Comparison of ENCODE assay signal across 28 cellular contexts in the genomic region with DNA sequence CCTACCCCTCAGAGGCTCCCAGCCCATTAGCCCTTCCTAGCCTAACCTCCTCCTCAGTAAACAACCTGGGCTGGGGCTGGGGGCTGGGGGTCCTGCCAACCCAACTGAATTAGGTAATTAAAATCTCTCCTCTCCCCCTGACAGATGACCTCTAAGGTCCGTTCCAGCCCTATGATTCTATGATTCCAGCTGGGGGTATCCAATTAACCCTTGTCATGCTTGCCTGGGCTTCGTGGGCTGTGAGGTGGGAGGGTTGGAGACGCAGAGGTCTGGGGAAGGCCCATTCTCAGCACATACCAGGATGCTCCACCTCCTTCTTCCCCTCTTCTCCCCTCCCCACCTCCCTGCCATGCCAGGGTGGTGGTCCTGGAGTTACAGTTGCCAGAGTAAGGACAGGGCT.
"Had no signal": no experiment of that assay in that cellular context is flagged by ENCODE, and none has a peak within 500 bp of the region (broad histone marks: within the 10 kb centered on the region; RNA-seq: fewer than 3 reads in every experiment).

No MANE protein-coding gene starts in this region.

- H3K4me3 ChIP-seq: ascending aorta, esophagus muscularis mucosa, gastrocnemius medialis had no signal

- H3K4me3 Mint-ChIP-seq: activated CD4-positive, alpha-beta memory T cell treated with anti-CD3 and anti-CD28 coated beads for 36 hours; activated CD4-positive, alpha-beta T cell treated with anti-CD3 and anti-CD28 coated beads for 36 hours; activated CD4-positive, alpha-beta T cell treated with anti-CD3 and anti-CD28 coated beads, Interleukin-2, amount 10 ng/mL, durations not matched to agents 24 days and 14 days; activated CD8-positive, alpha-beta memory T cell treated with anti-CD3 and anti-CD28 coated beads, Interleukin-2, amount 10 ng/mL, durations not matched to agents 7 days and 5 days; activated CD8-positive, alpha-beta T cell treated with anti-CD3 and anti-CD28 coated beads, Interleukin-2, amount 10 ng/mL, durations not matched to agents 7 days and 5 days; activated naive CD4-positive, alpha-beta T cell treated with anti-CD3 and anti-CD28 coated beads for 36 hours; activated naive CD4-positive, alpha-beta T cell treated with anti-CD3 and anti-CD28 coated beads, Interleukin-2, amount 50 U/mL, for 24 hours; activated naive CD8-positive, alpha-beta T cell treated with anti-CD3 and anti-CD28 coated beads, Interleukin-2, amount 10 ng/mL, durations not matched to agents 7 days and 5 days; activated T-helper 1 cell treated with anti-CD3 and anti-CD28 coated beads, Interleukin-12 subunit alpha, Interleukin-12 subunit beta, Interleukin-2, Interleukin-4 antibody, amounts not matched to agents 30 ng/mL and 10 ng/mL and 1 ng/mL, durations not matched to agents 14 hours and 24 hours and 36 hours; central memory CD8-positive, alpha-beta T cell; effector memory CD8-positive, alpha-beta T cell had no signal

- H3K27ac ChIP-seq: ascending aorta, brain microvascular endothelial cell, esophagus muscularis mucosa, foreskin keratinocyte, gastrocnemius medialis had no signal

- DNase-seq: activated CD4-positive, alpha-beta memory T cell treated with anti-CD3 and anti-CD28 coated beads for 36 hours; activated CD4-positive, alpha-beta T cell treated with anti-CD3 and anti-CD28 coated beads for 36 hours; activated CD4-positive, alpha-beta T cell treated with anti-CD3 and anti-CD28 coated beads, Interleukin-2, amount 10 ng/mL, durations not matched to agents 24 days and 14 days; activated CD4-positive, CD25-positive, alpha-beta regulatory T cell; activated CD4-positive, CD25-positive, alpha-beta regulatory T cell treated with anti-CD3 and anti-CD28 coated beads, Interleukin-2, amount 50 U/mL, for 72 hours; activated CD8-positive, alpha-beta memory T cell treated with anti-CD3 and anti-CD28 coated beads, Interleukin-2, amount 10 ng/mL, durations not matched to agents 7 days and 5 days; activated CD8-positive, alpha-beta memory T cell treated with anti-CD3 and anti-CD28 coated beads, Interleukin-2, amount 50 U/mL, for 4 hours; activated CD8-positive, alpha-beta T cell treated with anti-CD3 and anti-CD28 coated beads, Interleukin-2, amount 10 ng/mL, durations not matched to agents 7 days and 5 days; activated effector memory CD4-positive, alpha-beta T cell treated with anti-CD3 and anti-CD28 coated beads, Interleukin-2, amount 50 U/mL, for 16 hours; activated naive CD4-positive, alpha-beta T cell treated with anti-CD3 and anti-CD28 coated beads for 36 hours; activated naive CD8-positive, alpha-beta T cell treated with anti-CD3 and anti-CD28 coated beads, Interleukin-2, amount 10 ng/mL, durations not matched to agents 7 days and 5 days; activated T-cell treated with anti-CD3 and anti-CD28 coated beads, Interleukin-2, amount 50 U/mL, for 1 hour; activated T-cell treated with anti-CD3 and anti-CD28 coated beads, Interleukin-2, amount 50 U/mL, for 48 hours; brain microvascular endothelial cell; cortex of kidney; dermis blood vessel endothelial cell; effector CD4-positive, alpha-beta T cell; effector memory CD8-positive, alpha-beta T cell; erythroblast; foreskin keratinocyte; gastrocnemius medialis; T-helper 2 cell had no signal

- H3K27me3 Mint-ChIP-seq: activated naive CD4-positive, alpha-beta T cell treated with anti-CD3 and anti-CD28 coated beads, Interleukin-2, amount 50 U/mL, for 24 hours had no signal

- H3K4me1 Mint-ChIP-seq: activated CD4-positive, alpha-beta T cell treated with anti-CD3 and anti-CD28 coated beads for 36 hours; activated CD4-positive, alpha-beta T cell treated with anti-CD3 and anti-CD28 coated beads, Interleukin-2, amount 10 ng/mL, durations not matched to agents 24 days and 14 days; activated naive CD4-positive, alpha-beta T cell treated with anti-CD3 and anti-CD28 coated beads, Interleukin-2, amount 50 U/mL, for 24 hours; central memory CD8-positive, alpha-beta T cell had no signal

- H3K4me1 ChIP-seq: ascending aorta, foreskin keratinocyte, gastrocnemius medialis had no signal

- H3K9me3 Mint-ChIP-seq: activated CD4-positive, alpha-beta memory T cell treated with anti-CD3 and anti-CD28 coated beads for 36 hours; activated CD4-positive, alpha-beta T cell treated with anti-CD3 and anti-CD28 coated beads, Interleukin-2, amount 10 ng/mL, durations not matched to agents 24 days and 14 days; activated naive CD4-positive, alpha-beta T cell treated with anti-CD3 and anti-CD28 coated beads for 36 hours; activated naive CD4-positive, alpha-beta T cell treated with anti-CD3 and anti-CD28 coated beads, Interleukin-2, amount 50 U/mL, for 24 hours; activated naive CD8-positive, alpha-beta T cell treated with anti-CD3 and anti-CD28 coated beads, Interleukin-2, amount 10 ng/mL, durations not matched to agents 7 days and 5 days; activated T-helper 1 cell treated with anti-CD3 and anti-CD28 coated beads, Interleukin-12 subunit alpha, Interleukin-12 subunit beta, Interleukin-2, Interleukin-4 antibody, amounts not matched to agents 30 ng/mL and 10 ng/mL and 1 ng/mL, durations not matched to agents 14 hours and 24 hours and 36 hours; activated T-helper 2 cell treated with anti-CD3 and anti-CD28 coated beads, Interferon-gamma antibody, Interleukin-2, Interleukin-4, amounts not matched to agents 10 μg/mL and 5 μg/mL and 100 μg/mL, durations not matched to agents 14 hours and 24 hours and 36 hours; central memory CD8-positive, alpha-beta T cell; effector memory CD8-positive, alpha-beta T cell had no signal

- H3K27ac Mint-ChIP-seq: activated CD4-positive, alpha-beta memory T cell treated with anti-CD3 and anti-CD28 coated beads for 36 hours; activated CD4-positive, alpha-beta T cell treated with anti-CD3 and anti-CD28 coated beads for 36 hours; activated CD4-positive, alpha-beta T cell treated with anti-CD3 and anti-CD28 coated beads, Interleukin-2, amount 10 ng/mL, durations not matched to agents 24 days and 14 days; activated CD8-positive, alpha-beta memory T cell treated with anti-CD3 and anti-CD28 coated beads, Interleukin-2, amount 10 ng/mL, durations not matched to agents 7 days and 5 days; activated CD8-positive, alpha-beta T cell treated with anti-CD3 and anti-CD28 coated beads, Interleukin-2, amount 10 ng/mL, durations not matched to agents 7 days and 5 days; activated naive CD4-positive, alpha-beta T cell treated with anti-CD3 and anti-CD28 coated beads for 36 hours; activated naive CD4-positive, alpha-beta T cell treated with anti-CD3 and anti-CD28 coated beads, Interleukin-2, amount 50 U/mL, for 24 hours; activated naive CD8-positive, alpha-beta T cell treated with anti-CD3 and anti-CD28 coated beads, Interleukin-2, amount 10 ng/mL, durations not matched to agents 7 days and 5 days; activated T-helper 1 cell treated with anti-CD3 and anti-CD28 coated beads, Interleukin-12 subunit alpha, Interleukin-12 subunit beta, Interleukin-2, Interleukin-4 antibody, amounts not matched to agents 30 ng/mL and 10 ng/mL and 1 ng/mL, durations not matched to agents 14 hours and 24 hours and 36 hours; activated T-helper 2 cell treated with anti-CD3 and anti-CD28 coated beads, Interferon-gamma antibody, Interleukin-2, Interleukin-4, amounts not matched to agents 10 μg/mL and 5 μg/mL and 100 μg/mL, durations not matched to agents 14 hours and 24 hours and 36 hours; effector memory CD8-positive, alpha-beta T cell had no signal

- H3K27me3 ChIP-seq: ascending aorta, brain microvascular endothelial cell, esophagus muscularis mucosa, foreskin keratinocyte, gastrocnemius medialis had no signal

- H3K36me3 Mint-ChIP-seq: activated CD4-positive, alpha-beta memory T cell treated with anti-CD3 and anti-CD28 coated beads for 36 hours; activated CD8-positive, alpha-beta memory T cell treated with anti-CD3 and anti-CD28 coated beads, Interleukin-2, amount 10 ng/mL, durations not matched to agents 7 days and 5 days; activated naive CD4-positive, alpha-beta T cell treated with anti-CD3 and anti-CD28 coated beads, Interleukin-2, amount 50 U/mL, for 24 hours; activated naive CD8-positive, alpha-beta T cell treated with anti-CD3 and anti-CD28 coated beads, Interleukin-2, amount 10 ng/mL, durations not matched to agents 7 days and 5 days had no signal

- ATAC-seq: activated CD4-positive, alpha-beta T cell treated with anti-CD3 and anti-CD28 coated beads for 36 hours; activated CD8-positive, alpha-beta memory T cell treated with anti-CD3 and anti-CD28 coated beads, Interleukin-2, amount 10 ng/mL, durations not matched to agents 7 days and 5 days; activated CD8-positive, alpha-beta T cell treated with anti-CD3 and anti-CD28 coated beads, Interleukin-2, amount 10 ng/mL, durations not matched to agents 7 days and 5 days; effector memory CD8-positive, alpha-beta T cell; foreskin keratinocyte; gastrocnemius medialis had no signal

- H3K9me3 ChIP-seq: ascending aorta, esophagus muscularis mucosa, gastrocnemius medialis had no signal

- H3K36me3 ChIP-seq: ascending aorta, brain microvascular endothelial cell, esophagus muscularis mucosa, gastrocnemius medialis had no signal
